In genomic region chr2:230909841-230910545, GRCh38 we compare ENCODE assay signal across 21 cellular contexts. TPM values are rescaled to one million over a fixed set of nuclear protein-coding genes. Genes with fewer than 3 reads are reported as not detected.
DNase-seq lines count a peak whose midpoint lies in the region; ATAC-seq and TF ChIP-seq lines count a peak whose summit lies in the region.
"Had no signal": no experiment of that assay in that cellular context is flagged by ENCODE, and none has a peak within 500 bp of the region (broad histone marks: within the 10 kb centered on the region; RNA-seq: fewer than 3 reads in every experiment).

No MANE protein-coding gene starts in this region.

- peaks cover 9% of the 10 kb centered on the region for H3K4me1 ChIP-seq in RWPE2 (ENCODE audit: insufficient read depth, poor library complexity, severe bottlenecking)
- H3K4me1 ChIP-seq: body of pancreas, colonic mucosa had no signal

- H3K9me3 ChIP-seq in RWPE2 (ENCODE audit: severe bottlenecking) = no peaks in the 10 kb centered on the region
- H3K9me3 ChIP-seq: A549, body of pancreas, colonic mucosa, left ventricle myocardium inferior had no signal

- peaks cover 20% of the 10 kb centered on the region for H3K36me3 Mint-ChIP-seq in activated T-cell treated with anti-CD3 and anti-CD28 coated beads, Interleukin-2, amount 50 U/mL, for 4 hours (ENCODE audit: insufficient read depth)
- no peaks in the 10 kb centered on the region for H3K36me3 Mint-ChIP-seq in endothelial cell (ENCODE audit: low read depth, unreplicated experiment)
- H3K36me3 Mint-ChIP-seq in stimulated activated memory B cell treated with anti-CD40 and anti-IgM and Interleukin-4, amounts not matched to agents 10 μg/mL and 1 μg/mL and 100 μg/mL, for 72 hours = peaks cover 44% of the 10 kb centered on the region

- no peaks in the 10 kb centered on the region for H3K27me3 ChIP-seq in RWPE2 (ENCODE audit: insufficient read depth, poor library complexity, severe bottlenecking)
- H3K27me3 ChIP-seq: body of pancreas, colonic mucosa had no signal

- peak; percentile 8 for DNase-seq in activated T-cell treated with anti-CD3 and anti-CD28 coated beads, Interleukin-2, amount 50 U/mL, for 1 hour
- no peak for DNase-seq in activated T-cell treated with anti-CD3 and anti-CD28 coated beads, Interleukin-2, amount 50 U/mL, for 4 hours
- DNase-seq in RWPE2 (ENCODE audit: low spot score) (peak; percentile 23), endothelial cell (ENCODE audit: low spot score) (no peak), activated gamma-delta T cell treated with Interleukin-2 at 50 U/mL for 16 hours (no peak)
- DNase-seq: activated naive CD4-positive, alpha-beta T cell treated with anti-CD3 and anti-CD28 coated beads, Interleukin-2, amount 50 U/mL, for 16 hours; body of pancreas; Calu3; colonic mucosa; HCEC 1CT; left ventricle myocardium inferior; NCI-H1105; NCI-H510A treated with DMSO at 0.1 percent for 48 hours; nephron progenitor cell; stimulated activated CD4-positive, alpha-beta T cell treated with anti-CD3 and anti-CD28 coated beads, Interleukin-4, amount 100 ng/mL, for 24 hours had no signal

- peak overlapping the region; percentile 67 for H3K27ac Mint-ChIP-seq in endothelial cell (ENCODE audit: unreplicated experiment)
- H3K27ac Mint-ChIP-seq in stimulated activated memory B cell treated with anti-CD40 and anti-IgM and Interleukin-4, amounts not matched to agents 10 μg/mL and 1 μg/mL and 100 μg/mL, for 72 hours = peak overlapping the region; percentile 41

- H3K4me3 ChIP-seq in RWPE2 (ENCODE audit: severe bottlenecking) = no peak overlapping the region
- H3K4me3 ChIP-seq: A549, body of pancreas, colonic mucosa, left ventricle myocardium inferior, SK-N-MC had no signal

- TF ChIP-seq CTCF in RWPE2 (IDR thresholded peaks at IDR 0.05; ENCODE audit: poor library complexity, severe bottlenecking) (no peak), endothelial cell (IDR thresholded peaks at IDR 0.05; ENCODE audit: unreplicated experiment) (no peak)

- peaks cover 61% of the 10 kb centered on the region for H3K4me1 Mint-ChIP-seq in activated T-cell treated with anti-CD3 and anti-CD28 coated beads, Interleukin-2, amount 50 U/mL, for 4 hours (ENCODE audit: low read depth)
- peaks cover 18% of the 10 kb centered on the region for H3K4me1 Mint-ChIP-seq in endothelial cell (ENCODE audit: unreplicated experiment)
- peaks cover 54% of the 10 kb centered on the region for H3K4me1 Mint-ChIP-seq in stimulated activated memory B cell treated with anti-CD40 and anti-IgM and Interleukin-4, amounts not matched to agents 10 μg/mL and 1 μg/mL and 100 μg/mL, for 72 hours

- no peak overlapping the region for H3K4me3 Mint-ChIP-seq in activated T-cell treated with anti-CD3 and anti-CD28 coated beads, Interleukin-2, amount 50 U/mL, for 4 hours
- no peak overlapping the region for H3K4me3 Mint-ChIP-seq in endothelial cell (ENCODE audit: unreplicated experiment)
- H3K4me3 Mint-ChIP-seq in stimulated activated memory B cell treated with anti-CD40 and anti-IgM and Interleukin-4, amounts not matched to agents 10 μg/mL and 1 μg/mL and 100 μg/mL, for 72 hours = no peak overlapping the region
- H3K4me3 Mint-ChIP-seq: nephron progenitor cell had no signal

- H3K36me3 ChIP-seq in RWPE2 (ENCODE audit: low read depth) = no peaks in the 10 kb centered on the region
- H3K36me3 ChIP-seq: colonic mucosa, left ventricle myocardium inferior had no signal

- no peak for ATAC-seq in activated T-cell treated with anti-CD3 and anti-CD28 coated beads, Interleukin-2, amount 50 U/mL, for 4 hours
- no peak for ATAC-seq in RWPE2 (ENCODE audit: low read depth)
- ATAC-seq in stimulated activated memory B cell treated with anti-CD40 and anti-IgM and Interleukin-4, amounts not matched to agents 10 μg/mL and 1 μg/mL and 100 μg/mL, for 72 hours = no peak
- ATAC-seq in GM21447 (IDR thresholded peaks at IDR 0.05; ENCODE audit: unreplicated experiment) = no peak
- ATAC-seq in HG02610 (IDR thresholded peaks at IDR 0.05; ENCODE audit: unreplicated experiment) = no peak
- ATAC-seq: A549, body of pancreas had no signal

- H3K27me3 Mint-ChIP-seq in activated T-cell treated with anti-CD3 and anti-CD28 coated beads, Interleukin-2, amount 50 U/mL, for 4 hours (ENCODE audit: low read depth) = peaks cover 12% of the 10 kb centered on the region
- peaks cover 10% of the 10 kb centered on the region for H3K27me3 Mint-ChIP-seq in endothelial cell (ENCODE audit: unreplicated experiment)
- H3K27me3 Mint-ChIP-seq in stimulated activated memory B cell treated with anti-CD40 and anti-IgM and Interleukin-4, amounts not matched to agents 10 μg/mL and 1 μg/mL and 100 μg/mL, for 72 hours = no peaks in the 10 kb centered on the region

- no peaks in the 10 kb centered on the region for H3K9me3 Mint-ChIP-seq in activated T-cell treated with anti-CD3 and anti-CD28 coated beads, Interleukin-2, amount 50 U/mL, for 4 hours
- H3K9me3 Mint-ChIP-seq in endothelial cell (ENCODE audit: unreplicated experiment) = no peaks in the 10 kb centered on the region
- no peaks in the 10 kb centered on the region for H3K9me3 Mint-ChIP-seq in stimulated activated memory B cell treated with anti-CD40 and anti-IgM and Interleukin-4, amounts not matched to agents 10 μg/mL and 1 μg/mL and 100 μg/mL, for 72 hours
- H3K9me3 Mint-ChIP-seq: nephron progenitor cell had no signal

- H3K27ac ChIP-seq in RWPE2 (ENCODE audit: poor library complexity, severe bottlenecking) = no peak overlapping the region
- H3K27ac ChIP-seq: body of pancreas, colonic mucosa, left ventricle myocardium inferior, SK-N-MC had no signal

RNA-seq across cellular contexts. Expression of gene GPR55, which starts 15.0 kb away (rescaled TPM):
- 1 to 10 TPM; 1.2 to 1.6 (median 1.5) TPM for total RNA-seq in activated T-cell treated with anti-CD3 and anti-CD28 coated beads, Interleukin-2, amount 50 U/mL, for 4 hours
- total RNA-seq in endothelial cell (ENCODE audit: unreplicated experiment) = 0.28 TPM
- total RNA-seq: body of pancreas, Calu3, left ventricle myocardium inferior, pulmonary artery endothelial cell had no signal

RNA-seq across cellular contexts. Expression of gene ITM2C, which starts 45.3 kb away (rescaled TPM):
- total RNA-seq in activated T-cell treated with anti-CD3 and anti-CD28 coated beads, Interleukin-2, amount 50 U/mL, for 4 hours = 10 to 100 TPM; 17.2 to 29.4 (median 22.1) TPM
- 279 TPM for total RNA-seq in endothelial cell (ENCODE audit: unreplicated experiment)

Comparison
In these comparisons a context has a peak if more than half of its experiments do, and no peak if none do; other contexts are left out.
1. DNase-seq: peak in activated T-cell treated with anti-CD3 and anti-CD28 coated beads, Interleukin-2, amount 50 U/mL, for 1 hour (single experiment) and RWPE2 (single experiment); none in activated T-cell treated with anti-CD3 and anti-CD28 coated beads, Interleukin-2, amount 50 U/mL, for 4 hours (single experiment), endothelial cell (single experiment) and activated gamma-delta T cell treated with Interleukin-2 at 50 U/mL for 16 hours (single experiment).